Comparison of ENCODE assay signal across 32 cellular contexts in genomic region chr4:177256950-177257349, GRCh38.
"Had no signal": no experiment of that assay in that cellular context is flagged by ENCODE, and none has a peak within 500 bp of the region (broad histone marks: within the 10 kb centered on the region; RNA-seq: fewer than 3 reads in every experiment).

No MANE protein-coding gene starts in this region.

- H3K4me1 ChIP-seq: adrenal gland, SJCRH30 had no signal

- H3K4me3 ChIP-seq: adrenal gland, cardiac muscle cell, SJCRH30, SK-N-MC had no signal

- ATAC-seq: activated CD8-positive, alpha-beta memory T cell treated with anti-CD3 and anti-CD28 coated beads, Interleukin-2, amount 10 ng/mL, durations not matched to agents 7 days and 5 days; activated naive CD4-positive, alpha-beta T cell treated with anti-CD3 and anti-CD28 coated beads, Interleukin-2, amount 50 U/mL, for 72 hours; Panc1 had no signal

- H3K4me3 Mint-ChIP-seq: activated CD4-positive, alpha-beta memory T cell treated with anti-CD3 and anti-CD28 coated beads, Interleukin-2, amount 10 ng/mL, durations not matched to agents 7 days and 5 days; activated CD8-positive, alpha-beta memory T cell treated with anti-CD3 and anti-CD28 coated beads, Interleukin-2, amount 10 ng/mL, durations not matched to agents 7 days and 5 days; activated naive CD4-positive, alpha-beta T cell treated with anti-CD3 and anti-CD28 coated beads for 36 hours; activated T-cell treated with anti-CD3 and anti-CD28 coated beads, Interleukin-2, amount 50 U/mL, for 24 hours; brain; central memory CD8-positive, alpha-beta T cell had no signal

- H3K4me2 ChIP-seq: KMS-11 had no signal

- H3K9me3 ChIP-seq: adrenal gland, SJCRH30 had no signal

- H3K9me3 Mint-ChIP-seq: activated CD4-positive, alpha-beta memory T cell treated with anti-CD3 and anti-CD28 coated beads, Interleukin-2, amount 10 ng/mL, durations not matched to agents 7 days and 5 days; activated naive CD4-positive, alpha-beta T cell treated with anti-CD3 and anti-CD28 coated beads for 36 hours; activated naive CD4-positive, alpha-beta T cell treated with anti-CD3 and anti-CD28 coated beads, Interleukin-2, amount 50 U/mL, for 72 hours; activated T-cell treated with anti-CD3 and anti-CD28 coated beads, Interleukin-2, amount 50 U/mL, for 24 hours; activated T-helper 2 cell treated with anti-CD3 and anti-CD28 coated beads, Interferon-gamma antibody, Interleukin-2, Interleukin-4, amounts not matched to agents 10 μg/mL and 5 μg/mL and 100 μg/mL, durations not matched to agents 14 hours and 24 hours and 36 hours; central memory CD8-positive, alpha-beta T cell had no signal

- H3K27ac ChIP-seq: adrenal gland, cardiac muscle cell, KMS-11, SJCRH30, SK-N-MC, WERI-Rb-1 had no signal

- H3K27me3 Mint-ChIP-seq: brain had no signal

- H3K36me3 ChIP-seq: adrenal gland, cardiac muscle cell, SJCRH30, WERI-Rb-1 had no signal

- H3K27ac Mint-ChIP-seq: activated CD4-positive, alpha-beta memory T cell treated with anti-CD3 and anti-CD28 coated beads, Interleukin-2, amount 10 ng/mL, durations not matched to agents 7 days and 5 days; activated CD8-positive, alpha-beta memory T cell treated with anti-CD3 and anti-CD28 coated beads, Interleukin-2, amount 10 ng/mL, durations not matched to agents 7 days and 5 days; activated naive CD4-positive, alpha-beta T cell treated with anti-CD3 and anti-CD28 coated beads for 36 hours; activated naive CD4-positive, alpha-beta T cell treated with anti-CD3 and anti-CD28 coated beads, Interleukin-2, amount 50 U/mL, for 72 hours; activated T-cell treated with anti-CD3 and anti-CD28 coated beads, Interleukin-2, amount 50 U/mL, for 24 hours; activated T-helper 2 cell treated with anti-CD3 and anti-CD28 coated beads, Interferon-gamma antibody, Interleukin-2, Interleukin-4, amounts not matched to agents 10 μg/mL and 5 μg/mL and 100 μg/mL, durations not matched to agents 14 hours and 24 hours and 36 hours; brain had no signal

- DNase-seq: activated CD4-positive, alpha-beta memory T cell treated with anti-CD3 and anti-CD28 coated beads, Interleukin-2, amount 10 ng/mL, durations not matched to agents 7 days and 5 days; activated CD4-positive, alpha-beta T cell treated with anti-CD3 and anti-CD28 coated beads for 1 hour; activated CD4-positive, alpha-beta T cell treated with anti-CD3 and anti-CD28 coated beads for 48 hours; activated CD4-positive, CD25-positive, alpha-beta regulatory T cell; activated CD8-positive, alpha-beta memory T cell treated with anti-CD3 and anti-CD28 coated beads for 24 hours; activated CD8-positive, alpha-beta memory T cell treated with anti-CD3 and anti-CD28 coated beads, Interleukin-2, amount 10 ng/mL, durations not matched to agents 7 days and 5 days; activated gamma-delta T cell; activated naive CD4-positive, alpha-beta T cell treated with anti-CD3 and anti-CD28 coated beads for 36 hours; activated T-cell treated with anti-CD3 and anti-CD28 coated beads, Interleukin-2, amount 50 U/mL, for 24 hours; adrenal gland; NCI-H1105; NCI-H1436; NCI-H1694; NCI-H1930; NCI-H2107; NCI-H2171; NCI-H226; NCI-H446 treated with DMSO at 0.1 percent for 48 hours; NCI-H524; NCI-H69; NCI-H82; T1000; WERI-Rb-1 had no signal

- H3K36me3 Mint-ChIP-seq: activated CD8-positive, alpha-beta memory T cell treated with anti-CD3 and anti-CD28 coated beads, Interleukin-2, amount 10 ng/mL, durations not matched to agents 7 days and 5 days; activated naive CD4-positive, alpha-beta T cell treated with anti-CD3 and anti-CD28 coated beads, Interleukin-2, amount 50 U/mL, for 72 hours; brain had no signal

- H3K4me1 Mint-ChIP-seq: activated CD4-positive, alpha-beta memory T cell treated with anti-CD3 and anti-CD28 coated beads, Interleukin-2, amount 10 ng/mL, durations not matched to agents 7 days and 5 days; activated CD8-positive, alpha-beta memory T cell treated with anti-CD3 and anti-CD28 coated beads, Interleukin-2, amount 10 ng/mL, durations not matched to agents 7 days and 5 days; brain; central memory CD8-positive, alpha-beta T cell had no signal

- H3K27me3 ChIP-seq: adrenal gland, cardiac muscle cell, SJCRH30 had no signal

- H3K9ac ChIP-seq: KMS-11 had no signal
